In genomic region chr1:28887418-28887834, GRCh38 we compare ENCODE assay signal across 8 cellular contexts. TPM values are rescaled to one million over a fixed set of nuclear protein-coding genes. Genes with fewer than 3 reads are reported as not detected.
A peak's percentile ranks its signal among the peaks of the same experiment; 100 is the strongest.
DNase-seq lines count a peak whose midpoint lies in the region; ATAC-seq and TF ChIP-seq lines count a peak whose summit lies in the region.

No MANE protein-coding gene starts in this region.

- no CpG with 5 or more reads among the region's 41 CpGs for WGBS in SK-N-SH (ENCODE audit: low lambda C conversion rate)

- DNase-seq in SK-N-SH (peak; percentile 79), astrocyte of the spinal cord (ENCODE audit: low read depth, low spot score) (no peak), immature natural killer cell (peak; percentile 70 to 77 (median 71)), SKM-1 (lab: John Stamatoyannopoulos, UW; ENCODE audit: unreplicated experiment) (no peak), iPS-NIHi7 (ENCODE audit: extremely low spot score) (no peak)
- DNase-seq in stimulated activated CD8-positive, alpha-beta memory T cell treated with anti-CD3 and anti-CD28 coated beads, Interleukin-12 subunit alpha, Interleukin-12 subunit beta, amount 100 ng/mL, for 1 hour (ENCODE audit: low read depth) = peak; percentile 25

- H3K4me3 ChIP-seq in SK-N-SH (ENCODE audit: low read depth in 2 of 2, low read length in 1 of 2) = peak overlapping the region; percentile 77 to 85
- peak overlapping the region; percentile 77 for H3K4me3 ChIP-seq in astrocyte of the spinal cord (ENCODE audit: low read depth, low read length)

- H3K9me2 ChIP-seq in SK-N-SH = no peaks in the 10 kb centered on the region

- peaks cover 18 to 34% of the 10 kb centered on the region in 2 experiments; a peak in 2 of 4 replicates for H3K4me1 ChIP-seq in SK-N-SH (ENCODE audit: control insufficient read depth in 1 of 2, insufficient read depth in 2 of 2, low read depth in 1 of 2, low read length in 1 of 2)

- ATAC-seq in GM19467 (IDR thresholded peaks at IDR 0.05; ENCODE audit: unreplicated experiment) (peak; percentile 10), GM19351 (IDR thresholded peaks at IDR 0.05; ENCODE audit: unreplicated experiment) (no peak)

- H4K20me1 ChIP-seq in SK-N-SH (ENCODE audit: insufficient read depth) = no peaks in the 10 kb centered on the region

- H3K4me2 ChIP-seq in SK-N-SH = peak overlapping the region; percentile 100

- peak overlapping the region; percentile 88 to 99 (median 96) for H3K27ac Mint-ChIP-seq in immature natural killer cell

- in situ Hi-C loops in astrocyte of the spinal cord (cut with HindIII; ENCODE audit: low sequenced_read_pairs) = no loop called here

- H3K27me3 Mint-ChIP-seq in immature natural killer cell (ENCODE audit: low read depth in 3 of 3) = peaks cover 8 to 15% (median 9%) of the 10 kb centered on the region in 3 donors

- CTCF ChIA-PET in SK-N-SH (lab: Yijun Ruan, JAX) = interaction anchor here (0.7 to 18.9 kb wide), 6 partner anchors 11 to 315 kb away, joined by 3 to 737 read pairs (median 3); no protein-coding TSS in a partner anchor

- peaks cover 10% of the 10 kb centered on the region for H3F3A ChIP-seq in SK-N-SH (replicated peaks; ENCODE audit: insufficient read depth)

- TF ChIP-seq CTCF in SK-N-SH (IDR thresholded peaks at IDR 0.05) (no peak), astrocyte of the spinal cord (IDR thresholded peaks at IDR 0.05; ENCODE audit: low read depth, low read length) (no peak)

- peak overlapping the region; percentile 91 to 99 (median 92) for H3K4me3 Mint-ChIP-seq in immature natural killer cell

- no peaks in the 10 kb centered on the region for H3K79me2 ChIP-seq in SK-N-SH (ENCODE audit: insufficient read depth)

- no peaks in the 10 kb centered on the region for H3K27me3 ChIP-seq in SK-N-SH (ENCODE audit: insufficient read depth)

- H3K36me3 Mint-ChIP-seq in immature natural killer cell = no peaks in the 10 kb centered on the region

- peak overlapping the region; percentile 69 for H3K9ac ChIP-seq in SK-N-SH

- no peak for TF ChIP-seq RAD21 in SK-N-SH (IDR thresholded peaks at IDR 0.05; ENCODE audit: low read length)

- POLR2A ChIA-PET in SK-N-SH (lab: Yijun Ruan, JAX) = no interaction called here

- no peaks in the 10 kb centered on the region for H3K9me3 ChIP-seq in SK-N-SH

- no peak for TF ChIP-seq EP300 in SK-N-SH (IDR thresholded peaks at IDR 0.05; ENCODE audit: borderline replicate concordance in 1 of 2, low read depth in 1 of 2, low read length in 1 of 2)

- peak overlapping the region; percentile 99 for H2AFZ ChIP-seq in SK-N-SH (ENCODE audit: low read depth)

- H3K4me1 Mint-ChIP-seq in immature natural killer cell = peaks cover 42 to 65% of the 10 kb centered on the region in 2 donors

- H3K9me3 Mint-ChIP-seq in immature natural killer cell = no peaks in the 10 kb centered on the region

- H3K27ac ChIP-seq in SK-N-SH (ENCODE audit: low read depth in 2 of 2, low read length in 1 of 2) = peak overlapping the region in 1 of 2 experiments; percentile 17; a peak in 1 of 4 replicates

- no peaks in the 10 kb centered on the region for H3K36me3 ChIP-seq in SK-N-SH (replicated peaks in 1 of 2; ENCODE audit: control insufficient read depth in 1 of 2, insufficient read depth in 2 of 2, low read length in 1 of 2)

TF ChIP-seq in SK-N-SH, 30 proteins besides CTCF, POLR2A, EP300 and RAD21:
- no peak for TF ChIP-seq USF1 (IDR thresholded peaks at IDR 0.05; ENCODE audit: borderline replicate concordance, low read depth)
- no peak for TF ChIP-seq SMC3 (IDR thresholded peaks at IDR 0.05; ENCODE audit: low read depth, low read length)
- no peak for TF ChIP-seq PBX3 (IDR thresholded peaks at IDR 0.05)
- TF ChIP-seq MXI1 (IDR thresholded peaks at IDR 0.05; ENCODE audit: low read depth, low read length) = no peak
- TF ChIP-seq REST (IDR thresholded peaks at IDR 0.05; ENCODE audit: low read depth, low read length) = no peak
- no peak for TF ChIP-seq ELF1 (IDR thresholded peaks at IDR 0.05)
- TF ChIP-seq NRF1 (IDR thresholded peaks at IDR 0.05; ENCODE audit: low read depth, low read length) = no peak
- TF ChIP-seq USF2 (IDR thresholded peaks at IDR 0.05; ENCODE audit: borderline replicate concordance, low read depth, low read length) = no peak
- TF ChIP-seq TCF12 (IDR thresholded peaks at IDR 0.05) = no peak
- no peak for TF ChIP-seq RFX5 (IDR thresholded peaks at IDR 0.05; ENCODE audit: low read length)
- no peak for TF ChIP-seq TAF1 (IDR thresholded peaks at IDR 0.05; ENCODE audit: borderline replicate concordance, low read depth, low read length)
- no peak for TF ChIP-seq NFIC (IDR thresholded peaks at IDR 0.05; ENCODE audit: borderline replicate concordance)
- TF ChIP-seq FOXM1 (IDR thresholded peaks at IDR 0.05; ENCODE audit: low read depth) = no peak
- no peak for TF ChIP-seq TEAD4 (IDR thresholded peaks at IDR 0.05; ENCODE audit: borderline replicate concordance, insufficient read depth)
- TF ChIP-seq RCOR1 (IDR thresholded peaks at IDR 0.05; ENCODE audit: low read length) = no peak
- no peak for TF ChIP-seq EZH2phosphoT487 (IDR thresholded peaks at IDR 0.05; ENCODE audit: borderline replicate concordance, low read depth)

RNA-seq across cellular contexts. Expression of gene EPB41, which starts 26.9 kb away (rescaled TPM):
- polyA plus RNA-seq in SK-N-SH (2012; rRNA removed) = 7.4 and 10.3 TPM in 2 replicates
- 8.9 and 14.2 TPM in 2 replicates for polyA plus RNA-seq in SK-N-SH (2012; cell fraction: cytosol; rRNA removed)
- 12.1 and 21.9 TPM in 2 replicates for polyA plus RNA-seq in SK-N-SH (2012; cell fraction: nucleus; rRNA removed)
- 10 to 100 TPM; 39.7 to 88.9 (median 59.4) TPM for polyA plus RNA-seq in immature natural killer cell

Comparison
In these comparisons a context has a peak if more than half of its experiments do, and no peak if none do; other contexts are left out.
1. DNase-seq: peak in SK-N-SH (single experiment), immature natural killer cell (3 of 3) and stimulated activated CD8-positive, alpha-beta memory T cell treated with anti-CD3 and anti-CD28 coated beads, Interleukin-12 subunit alpha, Interleukin-12 subunit beta, amount 100 ng/mL, for 1 hour (single experiment); none in astrocyte of the spinal cord (single experiment), SKM-1 (single experiment) and iPS-NIHi7 (single experiment).